In genomic region chr14:75470238-75470797, GRCh38 we compare ENCODE assay signal across 13 cellular contexts. TPM values are rescaled to one million over a fixed set of nuclear protein-coding genes. Genes with fewer than 3 reads are reported as not detected.
DNase-seq lines count a peak whose midpoint lies in the region; ATAC-seq and TF ChIP-seq lines count a peak whose summit lies in the region.
"Had no signal": no experiment of that assay in that cellular context is flagged by ENCODE, and none has a peak within 500 bp of the region (broad histone marks: within the 10 kb centered on the region; RNA-seq: fewer than 3 reads in every experiment).

No MANE protein-coding gene starts in this region.

- no peak overlapping the region for H2AFZ ChIP-seq in trophoblast cell (ENCODE audit: insufficient read depth, low read length, poor library complexity)
- H2AFZ ChIP-seq: GM23338 had no signal

- H3K4me1 ChIP-seq in gastroesophageal sphincter = peaks cover 3 to 59% (median 14%) of the 10 kb centered on the region in 3 donors
- H3K4me1 ChIP-seq in trophoblast cell (ENCODE audit: control insufficient read depth in 1 of 2, insufficient read depth in 2 of 2, low read length in 2 of 2) = no peaks in the 10 kb centered on the region

- no peaks in the 10 kb centered on the region for H3K79me1 ChIP-seq in trophoblast cell (ENCODE audit: low read length)

- CTCF ChIA-PET in activated CD4-positive, alpha-beta T cell treated with anti-CD3 and anti-CD28 coated beads for 36 hours (lab: Charles Lee) = interaction anchor here (1.2 kb wide), 1 partner anchor 18 kb away, joined by 3 read pairs; no protein-coding TSS in a partner anchor

- TF ChIP-seq POLR2A in gastroesophageal sphincter (IDR thresholded peaks at IDR 0.05) (no peak), lower leg skin (IDR thresholded peaks at IDR 0.05) (no peak)

- H3K9me3 ChIP-seq in gastroesophageal sphincter = no peaks in the 10 kb centered on the region
- peaks cover 3% of the 10 kb centered on the region for H3K9me3 ChIP-seq in trophoblast cell (ENCODE audit: insufficient read depth, low read depth, low read length)

- peaks cover 21% of the 10 kb centered on the region in 2 donors for H3K4me1 Mint-ChIP-seq in stimulated activated naive B cell treated with anti-CD40 and anti-IgM and Interleukin-4, amounts not matched to agents 10 μg/mL and 1 μg/mL and 100 μg/mL, for 72 hours
- no peaks in the 10 kb centered on the region for H3K4me1 Mint-ChIP-seq in activated CD4-positive, alpha-beta T cell treated with anti-CD3 and anti-CD28 coated beads for 36 hours
- H3K4me1 Mint-ChIP-seq in activated T-helper 1 cell treated with anti-CD3 and anti-CD28 coated beads, Interleukin-12 subunit alpha, Interleukin-12 subunit beta, Interleukin-2, Interleukin-4 antibody, amounts not matched to agents 30 ng/mL and 10 ng/mL and 1 ng/mL, durations not matched to agents 14 hours and 24 hours and 36 hours (ENCODE audit: low read depth) = peaks cover 12% of the 10 kb centered on the region

- no peak overlapping the region for H2BK5ac ChIP-seq in trophoblast cell (ENCODE audit: low read depth, low read length, poor library complexity)

- no peak overlapping the region for H3K4ac ChIP-seq in trophoblast cell (ENCODE audit: low read depth, low read length)

- 60% methylated on average over 11 of the region's 12 CpGs; no CpG with 5 or more reads in 1 of the 2 donors for WGBS in gastroesophageal sphincter (ENCODE audit: low coverage in 1 of 2), 2 donors
- 81 to 90% methylated on average over 12 of the region's 12 CpGs for WGBS in lower leg skin, 2 donors
- no CpG with 5 or more reads among the region's 12 CpGs for WGBS in trophoblast cell (ENCODE audit: extremely low coverage, insufficient coverage, insufficient read length)

- H2BK12ac ChIP-seq in trophoblast cell (ENCODE audit: low read length) = no peak overlapping the region

- POLR2A ChIA-PET in activated CD4-positive, alpha-beta T cell treated with anti-CD3 and anti-CD28 coated beads for 36 hours (lab: Charles Lee) = no interaction called here

- no peaks in the 10 kb centered on the region for H3K27me3 Mint-ChIP-seq in stimulated activated naive B cell treated with anti-CD40 and anti-IgM and Interleukin-4, amounts not matched to agents 10 μg/mL and 1 μg/mL and 100 μg/mL, for 72 hours
- peaks cover under 1% of the 10 kb centered on the region for H3K27me3 Mint-ChIP-seq in activated CD4-positive, alpha-beta T cell treated with anti-CD3 and anti-CD28 coated beads for 36 hours
- no peaks in the 10 kb centered on the region for H3K27me3 Mint-ChIP-seq in activated T-helper 1 cell treated with anti-CD3 and anti-CD28 coated beads, Interleukin-12 subunit alpha, Interleukin-12 subunit beta, Interleukin-2, Interleukin-4 antibody, amounts not matched to agents 30 ng/mL and 10 ng/mL and 1 ng/mL, durations not matched to agents 14 hours and 24 hours and 36 hours (ENCODE audit: insufficient read depth)
- H3K27me3 Mint-ChIP-seq: activated naive CD4-positive, alpha-beta T cell treated with anti-CD3 and anti-CD28 coated beads, Interleukin-2, amount 50 U/mL, for 24 hours had no signal

- no peak overlapping the region for H4K12ac ChIP-seq in trophoblast cell (ENCODE audit: low read depth, low read length)

- no peak overlapping the region for H3K14ac ChIP-seq in trophoblast cell (ENCODE audit: low read length)

- H3K36me3 ChIP-seq in GM06990 (ENCODE audit: control insufficient read depth, insufficient read depth, low read length) (peaks cover 24% of the 10 kb centered on the region), gastroesophageal sphincter (peaks cover 0 to 71% of the 10 kb centered on the region in 2 donors), trophoblast cell (ENCODE audit: control insufficient read depth in 1 of 2, insufficient read depth in 2 of 2, low read length in 2 of 2) (peaks cover 47 to 53% of the 10 kb centered on the region in 2 experiments)

- TF ChIP-seq CTCF in GM06990 (IDR thresholded peaks at IDR 0.05; ENCODE audit: insufficient read depth, low read length, poor library complexity, severe bottlenecking) (no peak), gastroesophageal sphincter (IDR thresholded peaks at IDR 0.05) (no peak), lower leg skin (IDR thresholded peaks at IDR 0.05) (no peak)

- no peak overlapping the region for H3K18ac ChIP-seq in trophoblast cell (ENCODE audit: low read length)

- no peak overlapping the region for H3K23ac ChIP-seq in trophoblast cell (ENCODE audit: low read length)

- H3K36me3 Mint-ChIP-seq in stimulated activated naive B cell treated with anti-CD40 and anti-IgM and Interleukin-4, amounts not matched to agents 10 μg/mL and 1 μg/mL and 100 μg/mL, for 72 hours = peaks cover 4 to 20% of the 10 kb centered on the region in 2 donors
- H3K36me3 Mint-ChIP-seq in activated CD4-positive, alpha-beta T cell treated with anti-CD3 and anti-CD28 coated beads for 36 hours (ENCODE audit: low read depth) = no peaks in the 10 kb centered on the region
- peaks cover 3% of the 10 kb centered on the region for H3K36me3 Mint-ChIP-seq in activated T-helper 1 cell treated with anti-CD3 and anti-CD28 coated beads, Interleukin-12 subunit alpha, Interleukin-12 subunit beta, Interleukin-2, Interleukin-4 antibody, amounts not matched to agents 30 ng/mL and 10 ng/mL and 1 ng/mL, durations not matched to agents 14 hours and 24 hours and 36 hours (ENCODE audit: low read depth)
- H3K36me3 Mint-ChIP-seq: activated naive CD4-positive, alpha-beta T cell treated with anti-CD3 and anti-CD28 coated beads, Interleukin-2, amount 50 U/mL, for 24 hours had no signal

- no peaks in the 10 kb centered on the region for H3K79me2 ChIP-seq in trophoblast cell (ENCODE audit: control insufficient read depth, insufficient read depth, low read length, poor library complexity)

- ATAC-seq in gastroesophageal sphincter = no peak
- ATAC-seq in stimulated activated naive B cell treated with anti-CD40 and anti-IgM and Interleukin-4, amounts not matched to agents 10 μg/mL and 1 μg/mL and 100 μg/mL, for 72 hours (replicated peaks) = peak; percentile 47 to 60
- no peak for ATAC-seq in activated CD4-positive, alpha-beta T cell treated with anti-CD3 and anti-CD28 coated beads for 36 hours
- ATAC-seq: GM23338 had no signal

- no peak overlapping the region for H3K9ac ChIP-seq in trophoblast cell (ENCODE audit: low read length)

- H3K27ac Mint-ChIP-seq in stimulated activated naive B cell treated with anti-CD40 and anti-IgM and Interleukin-4, amounts not matched to agents 10 μg/mL and 1 μg/mL and 100 μg/mL, for 72 hours = peak overlapping the region; percentile 78
- no peak overlapping the region for H3K27ac Mint-ChIP-seq in activated CD4-positive, alpha-beta T cell treated with anti-CD3 and anti-CD28 coated beads for 36 hours
- no peak overlapping the region for H3K27ac Mint-ChIP-seq in activated T-helper 1 cell treated with anti-CD3 and anti-CD28 coated beads, Interleukin-12 subunit alpha, Interleukin-12 subunit beta, Interleukin-2, Interleukin-4 antibody, amounts not matched to agents 30 ng/mL and 10 ng/mL and 1 ng/mL, durations not matched to agents 14 hours and 24 hours and 36 hours
- H3K27ac Mint-ChIP-seq: activated naive CD4-positive, alpha-beta T cell treated with anti-CD3 and anti-CD28 coated beads, Interleukin-2, amount 50 U/mL, for 24 hours; GM23338 had no signal

- no peaks in the 10 kb centered on the region for H3K9me3 Mint-ChIP-seq in stimulated activated naive B cell treated with anti-CD40 and anti-IgM and Interleukin-4, amounts not matched to agents 10 μg/mL and 1 μg/mL and 100 μg/mL, for 72 hours
- no peaks in the 10 kb centered on the region for H3K9me3 Mint-ChIP-seq in activated CD4-positive, alpha-beta T cell treated with anti-CD3 and anti-CD28 coated beads for 36 hours (ENCODE audit: low read depth)
- H3K9me3 Mint-ChIP-seq in activated T-helper 1 cell treated with anti-CD3 and anti-CD28 coated beads, Interleukin-12 subunit alpha, Interleukin-12 subunit beta, Interleukin-2, Interleukin-4 antibody, amounts not matched to agents 30 ng/mL and 10 ng/mL and 1 ng/mL, durations not matched to agents 14 hours and 24 hours and 36 hours = no peaks in the 10 kb centered on the region
- H3K9me3 Mint-ChIP-seq: activated naive CD4-positive, alpha-beta T cell treated with anti-CD3 and anti-CD28 coated beads, Interleukin-2, amount 50 U/mL, for 24 hours; GM23338 had no signal

- no peak overlapping the region for H2AK5ac ChIP-seq in trophoblast cell (ENCODE audit: low read length)

- no peak overlapping the region for H2BK120ac ChIP-seq in trophoblast cell (ENCODE audit: insufficient read depth, low read length, poor library complexity)

- H3K4me3 ChIP-seq in GM06990 (replicated peaks; ENCODE audit: low read depth, low read length) (no peak overlapping the region), gastroesophageal sphincter (no peak overlapping the region), lower leg skin (ENCODE audit: low read depth, poor library complexity, severe bottlenecking) (no peak overlapping the region), trophoblast cell (ENCODE audit: low read depth, low read length) (no peak overlapping the region)
- H3K4me3 ChIP-seq: GM23338 had no signal

- H3K27ac ChIP-seq in gastroesophageal sphincter = peak overlapping the region; percentile 26 to 83 (median 74)
- no peak overlapping the region for H3K27ac ChIP-seq in trophoblast cell (ENCODE audit: low read depth, low read length)

- no peak overlapping the region for H3K4me2 ChIP-seq in trophoblast cell (ENCODE audit: low read length)
- H3K4me2 ChIP-seq: GM23338 had no signal

- no peak overlapping the region for H4K8ac ChIP-seq in trophoblast cell (ENCODE audit: low read depth, low read length)

- no peak overlapping the region for H4K91ac ChIP-seq in trophoblast cell (ENCODE audit: low read depth, low read length)

- DNase-seq in GM06990 (ENCODE audit: extremely low read depth, insufficient read length) = peak; percentile 46
- DNase-seq in NCI-H2029 treated with DMSO at 0.1 percent for 48 hours (lab: John Stamatoyannopoulos, UW) = peak; percentile 80
- DNase-seq in stimulated activated naive B cell treated with anti-CD40 and anti-IgM and Interleukin-4, amounts not matched to agents 10 μg/mL and 1 μg/mL and 100 μg/mL, for 72 hours = no peak
- DNase-seq in lower leg skin (ENCODE audit: low spot score in 2 of 2) = no peak
- no peak for DNase-seq in activated CD4-positive, alpha-beta T cell treated with anti-CD3 and anti-CD28 coated beads for 36 hours
- DNase-seq in activated T-helper 1 cell treated with anti-CD3 and anti-CD28 coated beads, Interleukin-12 subunit alpha, Interleukin-12 subunit beta, Interleukin-2, Interleukin-4 antibody, amounts not matched to agents 30 ng/mL and 10 ng/mL and 1 ng/mL, durations not matched to agents 14 hours and 24 hours and 36 hours (ENCODE audit: low spot score) = no peak
- no peak for DNase-seq in trophoblast cell
- DNase-seq: effector memory CD4-positive, alpha-beta T cell had no signal

- H3K27me3 ChIP-seq in GM06990 (replicated peaks; ENCODE audit: control insufficient read depth, insufficient read depth, low read length) = no peaks in the 10 kb centered on the region
- H3K27me3 ChIP-seq in gastroesophageal sphincter = no peaks in the 10 kb centered on the region
- no peaks in the 10 kb centered on the region for H3K27me3 ChIP-seq in trophoblast cell (ENCODE audit: insufficient read depth, low read length)

- intact Hi-C loops in lower leg skin (cut with DNase I; ENCODE audit: low total_unique reads) = no loop called here
- intact Hi-C loops in activated CD4-positive, alpha-beta T cell treated with anti-CD3 and anti-CD28 coated beads for 36 hours (cut with DNase I, micrococcal nuclease) = no loop called here
- intact Hi-C loops in activated T-helper 1 cell treated with anti-CD3 and anti-CD28 coated beads, Interleukin-12 subunit alpha, Interleukin-12 subunit beta, Interleukin-2, Interleukin-4 antibody, amounts not matched to agents 30 ng/mL and 10 ng/mL and 1 ng/mL, durations not matched to agents 14 hours and 24 hours and 36 hours (cut with micrococcal nuclease) = no loop called here

- no peak for TF ChIP-seq EP300 in gastroesophageal sphincter (IDR thresholded peaks at IDR 0.05)

- no peak overlapping the region for H3K4me3 Mint-ChIP-seq in stimulated activated naive B cell treated with anti-CD40 and anti-IgM and Interleukin-4, amounts not matched to agents 10 μg/mL and 1 μg/mL and 100 μg/mL, for 72 hours
- H3K4me3 Mint-ChIP-seq in activated CD4-positive, alpha-beta T cell treated with anti-CD3 and anti-CD28 coated beads for 36 hours = no peak overlapping the region
- H3K4me3 Mint-ChIP-seq in activated T-helper 1 cell treated with anti-CD3 and anti-CD28 coated beads, Interleukin-12 subunit alpha, Interleukin-12 subunit beta, Interleukin-2, Interleukin-4 antibody, amounts not matched to agents 30 ng/mL and 10 ng/mL and 1 ng/mL, durations not matched to agents 14 hours and 24 hours and 36 hours = no peak overlapping the region
- H3K4me3 Mint-ChIP-seq: activated naive CD4-positive, alpha-beta T cell treated with anti-CD3 and anti-CD28 coated beads, Interleukin-2, amount 50 U/mL, for 24 hours; GM23338 had no signal

RNA-seq across cellular contexts. Expression of gene JDP2, which starts 42.5 kb away (rescaled TPM):
- total RNA-seq in gastroesophageal sphincter (10 to 100 TPM; 55.6 to 90.0 (median 70.8) TPM), lower leg skin (10 to 100 TPM; 31.7 to 53.9 (median 36.0) TPM)
- 1 to 10 TPM; 2.4 to 2.6 TPM for total RNA-seq in activated CD4-positive, alpha-beta T cell treated with anti-CD3 and anti-CD28 coated beads for 36 hours
- 1.8 and 2.0 TPM in 2 replicates for total RNA-seq in activated T-helper 1 cell treated with anti-CD3 and anti-CD28 coated beads, Interleukin-12 subunit alpha, Interleukin-12 subunit beta, Interleukin-2, Interleukin-4 antibody, amounts not matched to agents 30 ng/mL and 10 ng/mL and 1 ng/mL, durations not matched to agents 14 hours and 24 hours and 36 hours
- polyA plus RNA-seq in trophoblast cell (2013) = 39.5 and 42.3 TPM in 2 replicates

RNA-seq across cellular contexts. Expression of gene BATF, which starts 52.0 kb away (rescaled TPM):
- total RNA-seq in gastroesophageal sphincter (10 to 100 TPM in 1 of 4 donors, 1 to 10 TPM in 3; 2.6 to 16.8 (median 3.2) TPM), lower leg skin (1 to 10 TPM; 2.1 to 7.3 (median 4.6) TPM)
- 100 to 1,000 TPM; 165 to 187 TPM for total RNA-seq in activated CD4-positive, alpha-beta T cell treated with anti-CD3 and anti-CD28 coated beads for 36 hours
- total RNA-seq in activated T-helper 1 cell treated with anti-CD3 and anti-CD28 coated beads, Interleukin-12 subunit alpha, Interleukin-12 subunit beta, Interleukin-2, Interleukin-4 antibody, amounts not matched to agents 30 ng/mL and 10 ng/mL and 1 ng/mL, durations not matched to agents 14 hours and 24 hours and 36 hours = 213 and 214 TPM in 2 replicates
- 1.9 and 2.2 TPM in 2 replicates for polyA plus RNA-seq in trophoblast cell (2013)
- total RNA-seq: fibroblast of villous mesenchyme, GM23338 had no signal
- polyA plus RNA-seq: BJ, GM23338 had no signal

Comparison
In these comparisons a context has a peak if more than half of its experiments do, and no peak if none do; other contexts are left out.
1. DNase-seq: peak in GM06990 (single experiment) and NCI-H2029 treated with DMSO at 0.1 percent for 48 hours (single experiment); none in stimulated activated naive B cell treated with anti-CD40 and anti-IgM and Interleukin-4, amounts not matched to agents 10 μg/mL and 1 μg/mL and 100 μg/mL, for 72 hours (single experiment), lower leg skin (0 of 2), activated CD4-positive, alpha-beta T cell treated with anti-CD3 and anti-CD28 coated beads for 36 hours (single experiment), activated T-helper 1 cell treated with anti-CD3 and anti-CD28 coated beads, Interleukin-12 subunit alpha, Interleukin-12 subunit beta, Interleukin-2, Interleukin-4 antibody, amounts not matched to agents 30 ng/mL and 10 ng/mL and 1 ng/mL, durations not matched to agents 14 hours and 24 hours and 36 hours (single experiment) and trophoblast cell (0 of 2).
2. ATAC-seq: peak in stimulated activated naive B cell treated with anti-CD40 and anti-IgM and Interleukin-4, amounts not matched to agents 10 μg/mL and 1 μg/mL and 100 μg/mL, for 72 hours (2 of 2); none in gastroesophageal sphincter (single experiment) and activated CD4-positive, alpha-beta T cell treated with anti-CD3 and anti-CD28 coated beads for 36 hours (single experiment).
3. RNA of gene JDP2, which starts 42.5 kb away (total RNA-seq): 55.6 to 90.0 TPM in gastroesophageal sphincter and 31.7 to 53.9 TPM in lower leg skin; 2.4 to 2.6 TPM in activated CD4-positive, alpha-beta T cell treated with anti-CD3 and anti-CD28 coated beads for 36 hours and 1.8 to 2.0 TPM in activated T-helper 1 cell treated with anti-CD3 and anti-CD28 coated beads, Interleukin-12 subunit alpha, Interleukin-12 subunit beta, Interleukin-2, Interleukin-4 antibody, amounts not matched to agents 30 ng/mL and 10 ng/mL and 1 ng/mL, durations not matched to agents 14 hours and 24 hours and 36 hours; every median in the first group is over 4 times any median in the second.
4. RNA of gene BATF, which starts 52.0 kb away (total RNA-seq): 213 to 214 TPM in activated T-helper 1 cell treated with anti-CD3 and anti-CD28 coated beads, Interleukin-12 subunit alpha, Interleukin-12 subunit beta, Interleukin-2, Interleukin-4 antibody, amounts not matched to agents 30 ng/mL and 10 ng/mL and 1 ng/mL, durations not matched to agents 14 hours and 24 hours and 36 hours and 165 to 187 TPM in activated CD4-positive, alpha-beta T cell treated with anti-CD3 and anti-CD28 coated beads for 36 hours; 2.1 to 7.3 TPM in lower leg skin and 2.6 to 16.8 TPM in gastroesophageal sphincter; every median in the first group is over 4 times any median in the second.